10 cellular contexts compared by ENCODE assay signal in the genomic region with DNA sequence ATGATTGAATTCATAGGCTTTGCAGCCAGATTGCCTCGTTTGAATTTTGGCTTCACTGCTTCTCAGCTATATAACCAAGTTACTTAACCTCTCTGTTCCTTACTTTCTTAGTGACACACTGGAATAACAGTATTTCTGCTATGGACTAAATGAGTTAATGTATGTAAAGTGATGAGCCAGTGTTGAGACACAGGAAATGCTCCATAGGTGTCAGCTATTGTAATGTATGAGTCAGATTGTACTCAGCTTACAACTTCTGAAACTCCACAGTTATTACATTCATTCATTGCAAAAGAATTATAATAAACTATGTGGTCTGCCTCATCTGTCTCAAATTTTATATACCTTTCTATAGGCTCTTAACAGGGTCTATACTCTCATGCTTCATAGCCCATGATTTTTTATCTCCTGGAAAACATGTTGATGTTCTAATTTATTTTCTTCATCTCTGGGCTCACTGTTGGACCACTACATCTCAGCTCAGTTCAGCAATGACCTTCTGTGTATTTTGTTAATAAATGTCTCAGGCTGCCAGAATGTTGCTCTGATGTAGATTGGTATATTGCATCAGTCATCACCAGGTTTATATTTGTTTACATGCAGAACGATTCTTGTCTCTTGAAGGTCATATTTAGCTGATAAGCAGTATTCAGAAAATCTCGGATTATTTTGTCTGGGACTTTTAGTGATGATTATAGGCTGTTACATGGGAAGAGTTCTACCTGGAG.
DNase-seq lines count a peak whose midpoint lies in the region; ATAC-seq and TF ChIP-seq lines count a peak whose summit lies in the region.
"Had no signal": no experiment of that assay in that cellular context is flagged by ENCODE, and none has a peak within 500 bp of the region (broad histone marks: within the 10 kb centered on the region; RNA-seq: fewer than 3 reads in every experiment).

No MANE protein-coding gene starts in this region.

- H3K27ac ChIP-seq in testis: no peak overlapping the region
- H3K27ac ChIP-seq: VCaP had no signal

- DNase-seq in natural killer cell (no peak), testis (no peak), SHP77 treated with DMSO at 0.1 percent for 48 hours (lab: John Stamatoyannopoulos, UW) (no peak), amygdala (lab: John Stamatoyannopoulos, UW) (no peak), AG20443 (ENCODE audit: low spot score) (no peak)
- DNase-seq: foreskin melanocyte had no signal

- H3K27me3 ChIP-seq in testis: no peaks in the 10 kb centered on the region

- no peak overlapping the region for H3K4me3 ChIP-seq in testis

- intact Hi-C loops in natural killer cell (cut with micrococcal nuclease) (no loop called here), testis (cut with DNase I; ENCODE audit: low total_unique reads) (no loop called here)

- peak; percentile 36 for ATAC-seq in GM18520 (IDR thresholded peaks at IDR 0.05; ENCODE audit: unreplicated experiment)
- ATAC-seq in HG02973 (IDR thresholded peaks at IDR 0.05; ENCODE audit: unreplicated experiment): peak; percentile 68
- ATAC-seq in SK-N-SH treated with all-trans-retinoic acid at 6 μM for 48 hours: peak; percentile 69
- peak; percentile 46 to 61 (median 56) for ATAC-seq in natural killer cell

- peak overlapping the region; percentile 8 to 49 for H3K27ac Mint-ChIP-seq in natural killer cell

- H3K27me3 Mint-ChIP-seq in natural killer cell (ENCODE audit: low read depth in 2 of 2): peaks cover 0 to 7% of the 10 kb centered on the region in 2 donors

- H3K9me3 ChIP-seq in testis: no peaks in the 10 kb centered on the region

- no peaks in the 10 kb centered on the region for H3K36me3 Mint-ChIP-seq in natural killer cell

- TF ChIP-seq CTCF in natural killer cell (IDR thresholded peaks at IDR 0.05) (no peak), testis (IDR thresholded peaks at IDR 0.05) (no peak)

- peaks cover 3% of the 10 kb centered on the region in 2 donors for H3K9me3 Mint-ChIP-seq in natural killer cell

- peaks cover 31 to 37% of the 10 kb centered on the region in 2 donors for H3K4me1 Mint-ChIP-seq in natural killer cell

- no peaks in the 10 kb centered on the region for H3K4me1 ChIP-seq in testis

- no peaks in the 10 kb centered on the region for H3K36me3 ChIP-seq in testis (ENCODE audit: low read depth, missing control alignments)

- 66 to 70% methylated on average over 3 of the region's 3 CpGs for WGBS in testis, 2 donors

- no peak for TF ChIP-seq POLR2A in testis (IDR thresholded peaks at IDR 0.05)

- H3K4me3 Mint-ChIP-seq in natural killer cell: no peak overlapping the region

TF ChIP-seq in SK-N-SH treated with all-trans-retinoic acid at 6 μM for 48 hours, 23 proteins besides CTCF, POLR2A, EP300 and RAD21:
- TF ChIP-seq ZNF565 (CRISPR knock-in tag; conservative IDR thresholded peaks at IDR 0.05; ENCODE audit: low read depth) (no peak), PPARA (CRISPR knock-in tag; IDR thresholded peaks at IDR 0.05; ENCODE audit: borderline replicate concordance) (no peak), RARB (CRISPR knock-in tag; IDR thresholded peaks at IDR 0.05) (no peak), ISL1 (CRISPR knock-in tag; IDR thresholded peaks at IDR 0.05) (no peak), BACH2 (CRISPR knock-in tag; IDR thresholded peaks at IDR 0.05; ENCODE audit: borderline replicate concordance) (no peak), CSDC2 (CRISPR knock-in tag; IDR thresholded peaks at IDR 0.05) (no peak), SNAI2 (CRISPR knock-in tag; IDR thresholded peaks at IDR 0.05) (no peak), ZNF70 (CRISPR knock-in tag; IDR thresholded peaks at IDR 0.05) (no peak), ZFP3 (CRISPR knock-in tag; IDR thresholded peaks at IDR 0.05) (no peak), ZC3H10 (CRISPR knock-in tag; IDR thresholded peaks at IDR 0.05) (no peak), GLIS3 (CRISPR knock-in tag; IDR thresholded peaks at IDR 0.05) (no peak), ZFP30 (CRISPR knock-in tag; IDR thresholded peaks at IDR 0.05) (no peak), TSHZ2 (CRISPR knock-in tag; IDR thresholded peaks at IDR 0.05) (no peak), ARNTL (CRISPR knock-in tag; IDR thresholded peaks at IDR 0.05; ENCODE audit: borderline replicate concordance, low read depth) (no peak), ZNF8 (CRISPR knock-in tag; IDR thresholded peaks at IDR 0.05) (no peak), OSR1 (CRISPR knock-in tag; IDR thresholded peaks at IDR 0.05) (no peak)
- TF ChIP-seq, protein P1, sequence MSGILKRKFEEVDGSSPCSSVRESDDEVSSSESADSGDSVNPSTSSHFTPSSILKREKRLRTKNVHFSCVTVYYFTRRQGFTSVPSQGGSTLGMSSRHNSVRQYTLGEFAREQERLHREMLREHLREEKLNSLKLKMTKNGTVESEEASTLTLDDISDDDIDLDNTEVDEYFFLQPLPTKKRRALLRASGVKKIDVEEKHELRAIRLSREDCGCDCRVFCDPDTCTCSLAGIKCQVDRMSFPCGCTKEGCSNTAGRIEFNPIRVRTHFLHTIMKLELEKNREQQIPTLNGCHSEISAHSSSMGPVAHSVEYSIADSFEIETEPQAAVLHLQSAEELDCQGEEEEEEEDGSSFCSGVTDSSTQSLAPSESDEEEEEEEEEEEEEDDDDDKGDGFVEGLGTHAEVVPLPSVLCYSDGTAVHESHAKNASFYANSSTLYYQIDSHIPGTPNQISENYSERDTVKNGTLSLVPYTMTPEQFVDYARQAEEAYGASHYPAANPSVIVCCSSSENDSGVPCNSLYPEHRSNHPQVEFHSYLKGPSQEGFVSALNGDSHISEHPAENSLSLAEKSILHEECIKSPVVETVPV (CRISPR knock-in tag; IDR thresholded peaks at IDR 0.05): no peak
- TF ChIP-seq, protein P2, sequence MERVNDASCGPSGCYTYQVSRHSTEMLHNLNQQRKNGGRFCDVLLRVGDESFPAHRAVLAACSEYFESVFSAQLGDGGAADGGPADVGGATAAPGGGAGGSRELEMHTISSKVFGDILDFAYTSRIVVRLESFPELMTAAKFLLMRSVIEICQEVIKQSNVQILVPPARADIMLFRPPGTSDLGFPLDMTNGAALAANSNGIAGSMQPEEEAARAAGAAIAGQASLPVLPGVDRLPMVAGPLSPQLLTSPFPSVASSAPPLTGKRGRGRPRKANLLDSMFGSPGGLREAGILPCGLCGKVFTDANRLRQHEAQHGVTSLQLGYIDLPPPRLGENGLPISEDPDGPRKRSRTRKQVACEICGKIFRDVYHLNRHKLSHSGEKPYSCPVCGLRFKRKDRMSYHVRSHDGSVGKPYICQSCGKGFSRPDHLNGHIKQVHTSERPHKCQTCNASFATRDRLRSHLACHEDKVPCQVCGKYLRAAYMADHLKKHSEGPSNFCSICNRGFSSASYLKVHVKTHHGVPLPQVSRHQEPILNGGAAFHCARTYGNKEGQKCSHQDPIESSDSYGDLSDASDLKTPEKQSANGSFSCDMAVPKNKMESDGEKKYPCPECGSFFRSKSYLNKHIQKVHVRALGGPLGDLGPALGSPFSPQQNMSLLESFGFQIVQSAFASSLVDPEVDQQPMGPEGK (CRISPR knock-in tag; IDR thresholded peaks at IDR 0.05; ENCODE audit: borderline replicate concordance): no peak
- TF ChIP-seq, protein P3, sequence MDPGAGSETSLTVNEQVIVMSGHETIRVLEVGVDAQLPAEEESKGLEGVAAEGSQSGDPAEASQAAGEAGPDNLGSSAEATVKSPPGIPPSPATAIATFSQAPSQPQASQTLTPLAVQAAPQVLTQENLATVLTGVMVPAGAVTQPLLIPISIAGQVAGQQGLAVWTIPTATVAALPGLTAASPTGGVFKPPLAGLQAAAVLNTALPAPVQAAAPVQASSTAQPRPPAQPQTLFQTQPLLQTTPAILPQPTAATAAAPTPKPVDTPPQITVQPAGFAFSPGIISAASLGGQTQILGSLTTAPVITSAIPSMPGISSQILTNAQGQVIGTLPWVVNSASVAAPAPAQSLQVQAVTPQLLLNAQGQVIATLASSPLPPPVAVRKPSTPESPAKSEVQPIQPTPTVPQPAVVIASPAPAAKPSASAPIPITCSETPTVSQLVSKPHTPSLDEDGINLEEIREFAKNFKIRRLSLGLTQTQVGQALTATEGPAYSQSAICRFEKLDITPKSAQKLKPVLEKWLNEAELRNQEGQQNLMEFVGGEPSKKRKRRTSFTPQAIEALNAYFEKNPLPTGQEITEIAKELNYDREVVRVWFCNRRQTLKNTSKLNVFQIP (CRISPR knock-in tag; IDR thresholded peaks at IDR 0.05; ENCODE audit: borderline replicate concordance, low read depth): no peak
